In the genomic region with DNA sequence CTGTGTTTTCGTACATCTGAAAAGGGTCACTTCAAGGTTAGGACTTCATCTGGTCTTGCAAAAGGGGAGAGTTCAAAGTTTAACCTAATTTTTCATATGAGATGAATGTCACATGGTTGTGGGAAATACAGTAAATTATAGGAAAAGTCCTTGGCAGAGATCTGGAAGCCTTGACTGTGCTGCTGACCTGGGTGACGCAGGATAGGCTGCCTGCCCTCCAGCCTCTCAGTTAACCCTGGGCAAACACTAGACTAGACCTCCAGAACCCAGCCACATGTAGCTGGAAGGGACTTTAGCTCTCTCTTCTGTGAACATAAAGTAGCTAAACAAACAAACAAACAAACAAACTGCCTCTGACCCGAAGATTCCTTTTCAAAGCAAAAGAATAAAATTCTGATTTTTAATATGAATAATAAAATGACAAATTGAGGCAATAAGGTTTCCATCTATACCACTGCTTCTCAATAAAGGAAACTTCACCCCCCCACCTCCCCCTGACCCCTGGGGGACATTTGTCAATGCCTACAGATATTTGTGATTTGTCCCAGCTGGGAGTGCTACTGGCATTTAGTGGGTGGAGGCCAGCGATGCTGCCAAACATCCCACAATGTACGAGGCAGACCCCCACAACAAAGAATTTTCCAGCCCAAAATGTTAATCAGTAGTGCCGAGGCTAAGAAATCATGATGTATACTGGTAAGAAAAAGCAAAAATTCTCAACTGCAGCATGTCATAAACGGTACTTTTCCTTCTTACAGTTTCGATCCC, we compare ENCODE assay signal across 19 cellular contexts.
DNase-seq lines count a peak whose midpoint lies in the region; ATAC-seq and TF ChIP-seq lines count a peak whose summit lies in the region.
"Had no signal": no experiment of that assay in that cellular context is flagged by ENCODE, and none has a peak within 500 bp of the region (broad histone marks: within the 10 kb centered on the region; RNA-seq: fewer than 3 reads in every experiment).

No MANE protein-coding gene starts in this region.

- H3K27me3 Mint-ChIP-seq in mesothelial cell of epicardium (ENCODE audit: low read depth), result no peaks in the 10 kb centered on the region
- no peaks in the 10 kb centered on the region for H3K27me3 Mint-ChIP-seq in activated T-cell treated with anti-CD3 and anti-CD28 coated beads, Interleukin-2, amount 50 U/mL, for 24 hours
- H3K27me3 Mint-ChIP-seq: effector memory CD8-positive, alpha-beta T cell had no signal

- no peaks in the 10 kb centered on the region for H3K27me3 ChIP-seq in testis

- H3K4me3 ChIP-seq in fibroblast of pulmonary artery (replicated peaks; ENCODE audit: low read depth, low read length) (peak overlapping the region; percentile 21), testis (no peak overlapping the region)
- H3K4me3 ChIP-seq: lung had no signal

- H3K4me1 Mint-ChIP-seq in mesothelial cell of epicardium, result peaks cover 59% of the 10 kb centered on the region
- H3K4me1 Mint-ChIP-seq in activated T-cell treated with anti-CD3 and anti-CD28 coated beads, Interleukin-2, amount 50 U/mL, for 24 hours (ENCODE audit: low read depth), result peaks cover 3% of the 10 kb centered on the region

- H3K9me3 ChIP-seq in testis, result no peaks in the 10 kb centered on the region

- no peaks in the 10 kb centered on the region for H3K36me3 ChIP-seq in testis (ENCODE audit: low read depth, missing control alignments)

- TF ChIP-seq CTCF in fibroblast of pulmonary artery (IDR thresholded peaks at IDR 0.05; ENCODE audit: low read length, missing control alignments) (no peak), mesothelial cell of epicardium (IDR thresholded peaks at IDR 0.05; ENCODE audit: unreplicated experiment) (no peak), testis (IDR thresholded peaks at IDR 0.05) (no peak)

- H3K36me3 Mint-ChIP-seq in mesothelial cell of epicardium, result no peaks in the 10 kb centered on the region
- H3K36me3 Mint-ChIP-seq in activated T-cell treated with anti-CD3 and anti-CD28 coated beads, Interleukin-2, amount 50 U/mL, for 24 hours (ENCODE audit: low read depth), result no peaks in the 10 kb centered on the region

- ATAC-seq in HG02759 (IDR thresholded peaks at IDR 0.05; ENCODE audit: unreplicated experiment), result no peak
- ATAC-seq: effector memory CD8-positive, alpha-beta T cell had no signal

- peak; percentile 50 for DNase-seq in amniotic epithelial cell (ENCODE audit: low read depth)
- no peak for DNase-seq in fibroblast of pulmonary artery (ENCODE audit: low read depth)
- DNase-seq in mesothelial cell of epicardium (ENCODE audit: low spot score in 2 of 2, unreplicated experiment in 2 of 2), result no peak
- DNase-seq in testis, result no peak
- DNase-seq in activated T-cell treated with anti-CD3 and anti-CD28 coated beads, Interleukin-2, amount 50 U/mL, for 24 hours, result no peak
- DNase-seq in DMS79 (lab: John Stamatoyannopoulos, UW), result no peak
- DNase-seq in iPS-NIHi11 (ENCODE audit: low spot score), result no peak
- DNase-seq: activated CD4-positive, CD25-positive, alpha-beta regulatory T cell treated with anti-CD3 and anti-CD28 coated beads, Interleukin-2, amount 50 U/mL, for 72 hours; amniotic stem cell; DMS79 treated with DMSO at 0.1 percent for 48 hours; effector memory CD8-positive, alpha-beta T cell; glutamatergic neuron; NCI-H1417 treated with DMSO at 0.1 percent for 48 hours; occipital lobe; stimulated activated CD4-positive, alpha-beta T cell treated with anti-CD3 and anti-CD28 coated beads, Interleukin-1b, Interleukin-23, amount 100 ng/mL, for 48 hours; stimulated activated CD8-positive, alpha-beta memory T cell treated with anti-CD3 and anti-CD28 coated beads, Interleukin-4, amount 100 ng/mL, for 48 hours; T-helper 1 cell had no signal

- H3K27ac ChIP-seq in testis, result peak overlapping the region; percentile 61 to 69

- intact Hi-C loops in testis (cut with DNase I; ENCODE audit: low total_unique reads), result no loop called here

- H3K9me3 Mint-ChIP-seq in mesothelial cell of epicardium, result no peaks in the 10 kb centered on the region
- no peaks in the 10 kb centered on the region for H3K9me3 Mint-ChIP-seq in activated T-cell treated with anti-CD3 and anti-CD28 coated beads, Interleukin-2, amount 50 U/mL, for 24 hours
- H3K9me3 Mint-ChIP-seq: effector memory CD8-positive, alpha-beta T cell had no signal

- no peak for TF ChIP-seq POLR2A in testis (IDR thresholded peaks at IDR 0.05)

- 44 to 46% methylated on average over 8 of the region's 8 CpGs for WGBS in testis, 2 donors

- peak overlapping the region; percentile 89 for H3K27ac Mint-ChIP-seq in mesothelial cell of epicardium
- no peak overlapping the region for H3K27ac Mint-ChIP-seq in activated T-cell treated with anti-CD3 and anti-CD28 coated beads, Interleukin-2, amount 50 U/mL, for 24 hours

- H3K4me3 Mint-ChIP-seq in mesothelial cell of epicardium, result no peak overlapping the region
- no peak overlapping the region for H3K4me3 Mint-ChIP-seq in activated T-cell treated with anti-CD3 and anti-CD28 coated beads, Interleukin-2, amount 50 U/mL, for 24 hours
- H3K4me3 Mint-ChIP-seq: effector memory CD8-positive, alpha-beta T cell had no signal

- peaks cover 34% of the 10 kb centered on the region for H3K4me1 ChIP-seq in testis
